Comparison of ENCODE assay signal across 8 cellular contexts in the genomic region with DNA sequence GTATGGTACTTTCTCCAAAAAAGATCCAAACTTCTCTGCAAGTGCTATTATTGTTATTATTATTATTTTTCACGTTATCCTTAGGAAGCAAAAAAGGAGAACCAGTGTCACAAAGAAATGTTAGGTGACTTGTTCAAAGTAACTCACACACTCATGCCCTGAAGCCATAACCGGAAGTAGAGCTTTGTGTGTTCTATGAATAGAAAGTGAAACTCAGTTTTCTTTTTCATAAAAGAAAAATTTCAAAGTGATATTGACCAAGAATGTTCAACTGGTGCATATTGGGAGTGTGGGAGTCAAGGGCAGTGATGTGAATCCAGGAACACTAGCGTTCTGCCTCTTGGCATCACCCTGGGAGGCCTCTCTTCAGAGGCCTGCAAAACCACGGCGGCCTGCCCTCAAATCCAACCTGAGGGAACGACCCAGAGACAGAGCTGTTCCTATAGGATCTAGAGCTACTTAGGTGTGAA.
DNase-seq lines count a peak whose midpoint lies in the region; ATAC-seq, FAIRE-seq and TF ChIP-seq lines count a peak whose summit lies in the region.

No MANE protein-coding gene starts in this region.

- intact Hi-C loops in CD4-positive, alpha-beta T cell (cut with DNase I, micrococcal nuclease), result loop anchor here (1.0 to 2.0 kb wide), 4 partner anchors 21 to 106 kb away; a partner anchor contains a TSS
- intact Hi-C loops in gastrocnemius medialis (cut with DNase I; ENCODE audit: low total_unique reads) (no loop called here), heart right ventricle (cut with DNase I) (no loop called here)

- no peaks in the 10 kb centered on the region for H3K27me3 Mint-ChIP-seq in CD4-positive, alpha-beta T cell
- no peaks in the 10 kb centered on the region for H3K27me3 Mint-ChIP-seq in astrocyte (ENCODE audit: low read depth, unreplicated experiment)

- peak; percentile 75 for ATAC-seq in CD4-positive, alpha-beta T cell (ENCODE audit: poor library complexity)
- ATAC-seq in gastrocnemius medialis, result peak in 1 of 2 donors; percentile 32
- ATAC-seq in HG02763 (IDR thresholded peaks at IDR 0.05; ENCODE audit: unreplicated experiment), result no peak
- no peak for ATAC-seq in heart right ventricle
- no peak for ATAC-seq in gastroesophageal sphincter

- H3K4me2 ChIP-seq in astrocyte (ENCODE audit: low read length), result peak overlapping the region; percentile 44

- no peaks in the 10 kb centered on the region for H3K9me3 Mint-ChIP-seq in CD4-positive, alpha-beta T cell
- H3K9me3 Mint-ChIP-seq in astrocyte (ENCODE audit: unreplicated experiment), result no peaks in the 10 kb centered on the region

- H3K36me3 ChIP-seq in astrocyte (ENCODE audit: insufficient read depth, low read length) (no peaks in the 10 kb centered on the region), gastrocnemius medialis (peaks cover 0 to 27% of the 10 kb centered on the region in 2 donors), heart right ventricle (no peaks in the 10 kb centered on the region), gastroesophageal sphincter (peaks cover 0 to 9% of the 10 kb centered on the region in 2 donors)

- 67 to 74% methylated on average over 6 of the region's 6 CpGs for WGBS in heart right ventricle, 2 donors
- 54 to 65% methylated on average over 6 of the region's 6 CpGs for WGBS in gastroesophageal sphincter (ENCODE audit: low coverage in 1 of 2), 2 donors

- H3K36me3 Mint-ChIP-seq in CD4-positive, alpha-beta T cell (ENCODE audit: low read depth), result peaks cover 91% of the 10 kb centered on the region
- H3K36me3 Mint-ChIP-seq in astrocyte (ENCODE audit: low read depth, unreplicated experiment), result no peaks in the 10 kb centered on the region

- peak overlapping the region; percentile 64 for H2AFZ ChIP-seq in astrocyte (ENCODE audit: low read depth, low read length)

- H3K27ac Mint-ChIP-seq in CD4-positive, alpha-beta T cell, result peak overlapping the region; percentile 95
- peak overlapping the region; percentile 77 for H3K27ac Mint-ChIP-seq in astrocyte (ENCODE audit: unreplicated experiment)

- H3K9me3 ChIP-seq in CD4-positive, alpha-beta T cell (ENCODE audit: control insufficient read depth, low read length), result no peaks in the 10 kb centered on the region
- H3K9me3 ChIP-seq in astrocyte (ENCODE audit: insufficient read depth, low read depth, low read length), result no peaks in the 10 kb centered on the region
- no peaks in the 10 kb centered on the region for H3K9me3 ChIP-seq in gastrocnemius medialis
- H3K9me3 ChIP-seq in heart right ventricle, result peaks cover 0 to 3% (median 0%) of the 10 kb centered on the region in 11 donors
- no peaks in the 10 kb centered on the region for H3K9me3 ChIP-seq in gastroesophageal sphincter

- in situ Hi-C loops in gastrocnemius medialis (cut with MboI; ENCODE audit: low sequenced_read_pairs in 4 of 4), result no loop called here

- TF ChIP-seq CTCF in CD4-positive, alpha-beta T cell (IDR thresholded peaks at IDR 0.05), result no peak
- no peak for TF ChIP-seq CTCF in GM20000 (IDR thresholded peaks at IDR 0.05; ENCODE audit: extremely low read depth, missing control alignments)
- no peak for TF ChIP-seq CTCF in astrocyte (IDR thresholded peaks at IDR 0.05; ENCODE audit: insufficient read depth, low read depth, low read length)
- TF ChIP-seq CTCF in gastrocnemius medialis (IDR thresholded peaks at IDR 0.05 in 4 of 5, conservative IDR thresholded peaks at IDR 0.05 in 1 of 5), result no peak
- TF ChIP-seq CTCF in heart right ventricle (IDR thresholded peaks at IDR 0.05), result no peak
- TF ChIP-seq CTCF in gastroesophageal sphincter (IDR thresholded peaks at IDR 0.05), result no peak

- CTCF ChIA-PET in CD4-positive, alpha-beta T cell (lab: Charles Lee), result interaction anchor here (0.6 to 4.5 kb wide), 16 partner anchors 14 to 128 kb away, joined by 3 to 20 read pairs (median 4); no protein-coding TSS in a partner anchor

- H3K27me3 ChIP-seq in CD4-positive, alpha-beta T cell (ENCODE audit: control insufficient read depth, insufficient read depth, low read length), result no peaks in the 10 kb centered on the region
- no peaks in the 10 kb centered on the region for H3K27me3 ChIP-seq in astrocyte (ENCODE audit: insufficient read depth, low read length)
- no peaks in the 10 kb centered on the region for H3K27me3 ChIP-seq in gastrocnemius medialis
- peaks cover 0 to 9% (median 8%) of the 10 kb centered on the region in 7 donors for H3K27me3 ChIP-seq in heart right ventricle
- no peaks in the 10 kb centered on the region for H3K27me3 ChIP-seq in gastroesophageal sphincter

- H3K4me3 Mint-ChIP-seq in CD4-positive, alpha-beta T cell, result peak overlapping the region; percentile 83
- H3K4me3 Mint-ChIP-seq in astrocyte (ENCODE audit: unreplicated experiment), result no peak overlapping the region

- DNase-seq in CD4-positive, alpha-beta T cell, result peak in 2 of 10 experiments; percentile 25 to 31
- DNase-seq in GM20000 (ENCODE audit: low spot score) (peak; percentile 59), LHCN-M2 (ENCODE audit: low read depth) (peak; percentile 6), astrocyte (ENCODE audit: low read depth) (no peak), gastrocnemius medialis (no peak), heart right ventricle (no peak)

- H3K27ac ChIP-seq in CD4-positive, alpha-beta T cell (ENCODE audit: low read depth, low read length), result peak overlapping the region; percentile 69
- H3K27ac ChIP-seq in astrocyte (ENCODE audit: low read depth, low read length) (no peak overlapping the region), gastrocnemius medialis (peak overlapping the region in 3 of 4 donors; percentile 17 to 87 (median 76)), heart right ventricle (peak overlapping the region in 1 of 10 donors; percentile 86), gastroesophageal sphincter (no peak overlapping the region)

- H3K4me1 ChIP-seq in astrocyte (ENCODE audit: insufficient read depth, low read length), result no peaks in the 10 kb centered on the region
- H3K4me1 ChIP-seq in gastrocnemius medialis, result peaks cover 8 to 25% of the 10 kb centered on the region in 2 donors
- peaks cover 0 to 27% (median 0%) of the 10 kb centered on the region in 9 donors for H3K4me1 ChIP-seq in heart right ventricle
- no peaks in the 10 kb centered on the region for H3K4me1 ChIP-seq in gastroesophageal sphincter

- no peak for TF ChIP-seq EP300 in gastroesophageal sphincter (IDR thresholded peaks at IDR 0.05)

- H3K4me3 ChIP-seq in astrocyte (ENCODE audit: insufficient read depth, low read depth, low read length) (no peak overlapping the region), gastrocnemius medialis (no peak overlapping the region), heart right ventricle (peak overlapping the region in 1 of 10 donors; percentile 28), gastroesophageal sphincter (no peak overlapping the region)

- POLR2A ChIA-PET in CD4-positive, alpha-beta T cell (lab: Charles Lee), result interaction anchor here (0.6 to 2.6 kb wide), 23 partner anchors 9 to 698 kb away, joined by 3 to 25 read pairs (median 4); a partner anchor contains a TSS

- TF ChIP-seq POLR2A in gastrocnemius medialis (IDR thresholded peaks at IDR 0.05) (no peak), gastroesophageal sphincter (IDR thresholded peaks at IDR 0.05) (no peak)

- H3K9ac ChIP-seq in astrocyte (ENCODE audit: low read length), result no peak overlapping the region

- H3K4me1 Mint-ChIP-seq in CD4-positive, alpha-beta T cell (ENCODE audit: low read depth), result peaks cover 65% of the 10 kb centered on the region
- peaks cover 25% of the 10 kb centered on the region for H3K4me1 Mint-ChIP-seq in astrocyte (ENCODE audit: low read depth, unreplicated experiment)

- FAIRE-seq in astrocyte (lab: Jason Lieb, UNC), result no peak

- no peaks in the 10 kb centered on the region for H4K20me1 ChIP-seq in astrocyte (ENCODE audit: insufficient read depth, low read length)

- H3K79me2 ChIP-seq in astrocyte (ENCODE audit: insufficient read depth, low read length), result no peaks in the 10 kb centered on the region

Comparison
In these comparisons a context has a peak if more than half of its experiments do, and no peak if none do; other contexts are left out.
1. DNase-seq: peak in GM20000 (single experiment) and LHCN-M2 (single experiment); none in astrocyte (single experiment), gastrocnemius medialis (0 of 2) and heart right ventricle (0 of 2).
2. H3K27ac ChIP-seq: peak in CD4-positive, alpha-beta T cell (single experiment) and gastrocnemius medialis (3 of 4); none in astrocyte (single experiment) and gastroesophageal sphincter (0 of 4).
3. intact Hi-C loops: an anchor here in CD4-positive, alpha-beta T cell (1.0 to 2.0 kb wide); none called in gastrocnemius medialis and heart right ventricle.